In the genomic region with DNA sequence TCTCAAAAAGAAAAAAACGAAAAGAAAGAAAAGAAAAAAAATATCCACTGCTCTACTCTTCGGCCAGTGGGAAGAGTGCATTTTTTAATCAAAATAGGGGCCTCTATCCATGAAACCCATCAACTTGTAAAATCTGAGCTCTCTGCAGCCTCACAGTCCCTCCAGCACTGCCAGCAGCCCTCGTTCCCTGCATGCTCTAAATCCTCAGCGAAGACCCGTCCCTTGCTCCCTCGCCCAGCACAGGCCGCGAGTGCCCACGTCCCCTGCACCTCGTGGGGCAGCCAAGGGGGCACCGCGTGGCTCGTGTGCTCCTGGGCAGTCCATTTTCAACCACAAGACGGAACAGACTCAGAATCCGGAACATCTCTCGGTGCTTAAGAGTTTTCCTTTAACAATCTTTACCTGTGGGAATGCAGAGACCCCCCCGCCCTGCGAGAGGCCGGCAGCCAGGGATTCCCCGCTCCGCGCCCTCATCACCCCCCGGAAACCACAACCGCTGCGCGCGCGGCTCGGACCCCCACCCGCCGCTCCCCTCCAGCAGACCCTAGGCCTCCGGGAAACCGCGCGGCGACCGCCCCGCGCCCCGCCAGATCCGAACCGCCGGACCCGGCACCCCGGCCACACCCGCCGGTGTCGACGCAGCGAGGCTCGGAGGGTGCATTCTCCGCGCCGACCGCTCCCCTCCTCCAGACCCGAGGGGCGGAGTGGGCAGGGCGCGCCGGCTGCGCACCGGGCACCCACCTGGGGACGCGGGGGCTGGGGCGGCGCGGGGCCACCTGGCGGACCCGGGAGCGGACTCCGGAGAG, we compare ENCODE assay signal across 1 cellular context.
A peak's percentile ranks its signal among the peaks of the same experiment; 100 is the strongest.
TF ChIP-seq lines count a peak whose summit lies in the region.

No MANE protein-coding gene starts in this region.

TF ChIP-seq in A549, 52 proteins besides CTCF, POLR2A, EP300 and RAD21 (continued from another document):
- TF ChIP-seq, protein P1, sequence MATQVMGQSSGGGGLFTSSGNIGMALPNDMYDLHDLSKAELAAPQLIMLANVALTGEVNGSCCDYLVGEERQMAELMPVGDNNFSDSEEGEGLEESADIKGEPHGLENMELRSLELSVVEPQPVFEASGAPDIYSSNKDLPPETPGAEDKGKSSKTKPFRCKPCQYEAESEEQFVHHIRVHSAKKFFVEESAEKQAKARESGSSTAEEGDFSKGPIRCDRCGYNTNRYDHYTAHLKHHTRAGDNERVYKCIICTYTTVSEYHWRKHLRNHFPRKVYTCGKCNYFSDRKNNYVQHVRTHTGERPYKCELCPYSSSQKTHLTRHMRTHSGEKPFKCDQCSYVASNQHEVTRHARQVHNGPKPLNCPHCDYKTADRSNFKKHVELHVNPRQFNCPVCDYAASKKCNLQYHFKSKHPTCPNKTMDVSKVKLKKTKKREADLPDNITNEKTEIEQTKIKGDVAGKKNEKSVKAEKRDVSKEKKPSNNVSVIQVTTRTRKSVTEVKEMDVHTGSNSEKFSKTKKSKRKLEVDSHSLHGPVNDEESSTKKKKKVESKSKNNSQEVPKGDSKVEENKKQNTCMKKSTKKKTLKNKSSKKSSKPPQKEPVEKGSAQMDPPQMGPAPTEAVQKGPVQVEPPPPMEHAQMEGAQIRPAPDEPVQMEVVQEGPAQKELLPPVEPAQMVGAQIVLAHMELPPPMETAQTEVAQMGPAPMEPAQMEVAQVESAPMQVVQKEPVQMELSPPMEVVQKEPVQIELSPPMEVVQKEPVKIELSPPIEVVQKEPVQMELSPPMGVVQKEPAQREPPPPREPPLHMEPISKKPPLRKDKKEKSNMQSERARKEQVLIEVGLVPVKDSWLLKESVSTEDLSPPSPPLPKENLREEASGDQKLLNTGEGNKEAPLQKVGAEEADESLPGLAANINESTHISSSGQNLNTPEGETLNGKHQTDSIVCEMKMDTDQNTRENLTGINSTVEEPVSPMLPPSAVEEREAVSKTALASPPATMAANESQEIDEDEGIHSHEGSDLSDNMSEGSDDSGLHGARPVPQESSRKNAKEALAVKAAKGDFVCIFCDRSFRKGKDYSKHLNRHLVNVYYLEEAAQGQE (IDR thresholded peaks at IDR 0.05): no peak
- TF ChIP-seq HEYL (CRISPR knock-in tag; IDR thresholded peaks at IDR 0.05): no peak
- TF ChIP-seq NR3C1 (IDR thresholded peaks at IDR 0.05): no peak
- TF ChIP-seq, protein P2, sequence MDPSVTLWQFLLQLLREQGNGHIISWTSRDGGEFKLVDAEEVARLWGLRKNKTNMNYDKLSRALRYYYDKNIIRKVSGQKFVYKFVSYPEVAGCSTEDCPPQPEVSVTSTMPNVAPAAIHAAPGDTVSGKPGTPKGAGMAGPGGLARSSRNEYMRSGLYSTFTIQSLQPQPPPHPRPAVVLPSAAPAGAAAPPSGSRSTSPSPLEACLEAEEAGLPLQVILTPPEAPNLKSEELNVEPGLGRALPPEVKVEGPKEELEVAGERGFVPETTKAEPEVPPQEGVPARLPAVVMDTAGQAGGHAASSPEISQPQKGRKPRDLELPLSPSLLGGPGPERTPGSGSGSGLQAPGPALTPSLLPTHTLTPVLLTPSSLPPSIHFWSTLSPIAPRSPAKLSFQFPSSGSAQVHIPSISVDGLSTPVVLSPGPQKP (IDR thresholded peaks at IDR 0.05; ENCODE audit: low read depth, low read length): no peak
- TF ChIP-seq, protein P3, sequence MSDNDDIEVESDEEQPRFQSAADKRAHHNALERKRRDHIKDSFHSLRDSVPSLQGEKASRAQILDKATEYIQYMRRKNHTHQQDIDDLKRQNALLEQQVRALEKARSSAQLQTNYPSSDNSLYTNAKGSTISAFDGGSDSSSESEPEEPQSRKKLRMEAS (IDR thresholded peaks at IDR 0.05): peak; percentile 73
- TF ChIP-seq FOXS1 (CRISPR knock-in tag; IDR thresholded peaks at IDR 0.05): no peak
- TF ChIP-seq, protein P4, sequence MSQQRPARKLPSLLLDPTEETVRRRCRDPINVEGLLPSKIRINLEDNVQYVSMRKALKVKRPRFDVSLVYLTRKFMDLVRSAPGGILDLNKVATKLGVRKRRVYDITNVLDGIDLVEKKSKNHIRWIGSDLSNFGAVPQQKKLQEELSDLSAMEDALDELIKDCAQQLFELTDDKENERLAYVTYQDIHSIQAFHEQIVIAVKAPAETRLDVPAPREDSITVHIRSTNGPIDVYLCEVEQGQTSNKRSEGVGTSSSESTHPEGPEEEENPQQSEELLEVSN (IDR thresholded peaks at IDR 0.05; ENCODE audit: borderline replicate concordance, low read depth): peak; percentile 53; the same call in 1 of the 2 replicates
- 0 out of 2 replicates have a peak, but pooled peaks have one; percentile 52 for TF ChIP-seq TP53 (CRISPR knock-in tag; IDR thresholded peaks at IDR 0.05)
- no peak for TF ChIP-seq TFCP2L1 (CRISPR knock-in tag; IDR thresholded peaks at IDR 0.05)
- no peak for TF ChIP-seq EHF (CRISPR knock-in tag; IDR thresholded peaks at IDR 0.05)
- no peak; the same call in 1 of the 2 replicates for TF ChIP-seq HOXB5 (CRISPR knock-in tag; IDR thresholded peaks at IDR 0.05)
- no peak for TF ChIP-seq FOSL2 (IDR thresholded peaks at IDR 0.05)
- TF ChIP-seq FOSL2 (CRISPR knock-in tag; IDR thresholded peaks at IDR 0.05): no peak
- TF ChIP-seq SMC3 (IDR thresholded peaks at IDR 0.05): 0 out of 3 replicates have a peak, but pooled peaks have one; percentile 15
- TF ChIP-seq SREBF2 (IDR thresholded peaks at IDR 0.05): no peak
- TF ChIP-seq POLR2AphosphoS2 (conservative IDR thresholded peaks at IDR 0.05; ENCODE audit: low read length): no peak
- TF ChIP-seq CEBPB (IDR thresholded peaks at IDR 0.05): no peak
- TF ChIP-seq, protein P5, sequence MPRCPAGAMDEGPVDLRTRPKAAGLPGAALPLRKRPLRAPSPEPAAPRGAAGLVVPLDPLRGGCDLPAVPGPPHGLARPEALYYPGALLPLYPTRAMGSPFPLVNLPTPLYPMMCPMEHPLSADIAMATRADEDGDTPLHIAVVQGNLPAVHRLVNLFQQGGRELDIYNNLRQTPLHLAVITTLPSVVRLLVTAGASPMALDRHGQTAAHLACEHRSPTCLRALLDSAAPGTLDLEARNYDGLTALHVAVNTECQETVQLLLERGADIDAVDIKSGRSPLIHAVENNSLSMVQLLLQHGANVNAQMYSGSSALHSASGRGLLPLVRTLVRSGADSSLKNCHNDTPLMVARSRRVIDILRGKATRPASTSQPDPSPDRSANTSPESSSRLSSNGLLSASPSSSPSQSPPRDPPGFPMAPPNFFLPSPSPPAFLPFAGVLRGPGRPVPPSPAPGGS (IDR thresholded peaks at IDR 0.05): no peak
- peak; percentile 19; the same call in 1 of the 2 replicates for TF ChIP-seq RNF2 (IDR thresholded peaks at IDR 0.05; ENCODE audit: borderline replicate concordance, low read depth)
- TF ChIP-seq MYC (IDR thresholded peaks at IDR 0.05; ENCODE audit: borderline replicate concordance, low read length): 0 out of 2 replicates have a peak, but pooled peaks have one; percentile 9
- TF ChIP-seq, protein P6, sequence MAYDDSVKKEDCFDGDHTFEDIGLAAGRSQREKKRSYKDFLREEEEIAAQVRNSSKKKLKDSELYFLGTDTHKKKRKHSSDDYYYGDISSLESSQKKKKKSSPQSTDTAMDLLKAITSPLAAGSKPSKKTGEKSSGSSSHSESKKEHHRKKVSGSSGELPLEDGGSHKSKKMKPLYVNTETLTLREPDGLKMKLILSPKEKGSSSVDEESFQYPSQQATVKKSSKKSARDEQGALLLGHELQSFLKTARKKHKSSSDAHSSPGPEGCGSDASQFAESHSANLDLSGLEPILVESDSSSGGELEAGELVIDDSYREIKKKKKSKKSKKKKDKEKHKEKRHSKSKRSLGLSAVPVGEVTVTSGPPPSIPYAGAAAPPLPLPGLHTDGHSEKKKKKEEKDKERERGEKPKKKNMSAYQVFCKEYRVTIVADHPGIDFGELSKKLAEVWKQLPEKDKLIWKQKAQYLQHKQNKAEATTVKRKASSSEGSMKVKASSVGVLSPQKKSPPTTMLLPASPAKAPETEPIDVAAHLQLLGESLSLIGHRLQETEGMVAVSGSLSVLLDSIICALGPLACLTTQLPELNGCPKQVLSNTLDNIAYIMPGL (CRISPR knock-in tag; IDR thresholded peaks at IDR 0.05; ENCODE audit: borderline replicate concordance): no peak
- TF ChIP-seq, protein P7, sequence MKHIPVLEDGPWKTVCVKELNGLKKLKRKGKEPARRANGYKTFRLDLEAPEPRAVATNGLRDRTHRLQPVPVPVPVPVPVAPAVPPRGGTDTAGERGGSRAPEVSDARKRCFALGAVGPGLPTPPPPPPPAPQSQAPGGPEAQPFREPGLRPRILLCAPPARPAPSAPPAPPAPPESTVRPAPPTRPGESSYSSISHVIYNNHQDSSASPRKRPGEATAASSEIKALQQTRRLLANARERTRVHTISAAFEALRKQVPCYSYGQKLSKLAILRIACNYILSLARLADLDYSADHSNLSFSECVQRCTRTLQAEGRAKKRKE (CRISPR knock-in tag; IDR thresholded peaks at IDR 0.05; ENCODE audit: low read depth): peak; percentile 36; the same call in 1 of the 2 replicates
- TF ChIP-seq MAFK (IDR thresholded peaks at IDR 0.05; ENCODE audit: partially characterized antibody): no peak
- TF ChIP-seq, protein P8, sequence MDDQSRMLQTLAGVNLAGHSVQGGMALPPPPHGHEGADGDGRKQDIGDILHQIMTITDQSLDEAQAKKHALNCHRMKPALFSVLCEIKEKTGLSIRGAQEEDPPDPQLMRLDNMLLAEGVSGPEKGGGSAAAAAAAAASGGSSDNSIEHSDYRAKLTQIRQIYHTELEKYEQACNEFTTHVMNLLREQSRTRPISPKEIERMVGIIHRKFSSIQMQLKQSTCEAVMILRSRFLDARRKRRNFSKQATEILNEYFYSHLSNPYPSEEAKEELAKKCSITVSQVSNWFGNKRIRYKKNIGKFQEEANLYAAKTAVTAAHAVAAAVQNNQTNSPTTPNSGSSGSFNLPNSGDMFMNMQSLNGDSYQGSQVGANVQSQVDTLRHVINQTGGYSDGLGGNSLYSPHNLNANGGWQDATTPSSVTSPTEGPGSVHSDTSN (IDR thresholded peaks at IDR 0.05): no peak
- no peak for TF ChIP-seq NPAS2 (CRISPR knock-in tag; IDR thresholded peaks at IDR 0.05; ENCODE audit: borderline replicate concordance)
- no peak for TF ChIP-seq ZC3H11A (IDR thresholded peaks at IDR 0.05)
- no peak for TF ChIP-seq HDAC2 (IDR thresholded peaks at IDR 0.05)
- TF ChIP-seq, protein P9, sequence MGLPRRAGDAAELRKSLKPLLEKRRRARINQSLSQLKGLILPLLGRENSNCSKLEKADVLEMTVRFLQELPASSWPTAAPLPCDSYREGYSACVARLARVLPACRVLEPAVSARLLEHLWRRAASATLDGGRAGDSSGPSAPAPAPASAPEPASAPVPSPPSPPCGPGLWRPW (IDR thresholded peaks at IDR 0.05): no peak
- TF ChIP-seq JUNB (IDR thresholded peaks at IDR 0.05): no peak
- no peak for TF ChIP-seq CBX8 (IDR thresholded peaks at IDR 0.05)
- no peak for TF ChIP-seq CHD4 (IDR thresholded peaks at IDR 0.05; ENCODE audit: borderline replicate concordance)
- no peak for TF ChIP-seq ZSCAN20 (CRISPR knock-in tag; IDR thresholded peaks at IDR 0.05)
